In the genomic region with DNA sequence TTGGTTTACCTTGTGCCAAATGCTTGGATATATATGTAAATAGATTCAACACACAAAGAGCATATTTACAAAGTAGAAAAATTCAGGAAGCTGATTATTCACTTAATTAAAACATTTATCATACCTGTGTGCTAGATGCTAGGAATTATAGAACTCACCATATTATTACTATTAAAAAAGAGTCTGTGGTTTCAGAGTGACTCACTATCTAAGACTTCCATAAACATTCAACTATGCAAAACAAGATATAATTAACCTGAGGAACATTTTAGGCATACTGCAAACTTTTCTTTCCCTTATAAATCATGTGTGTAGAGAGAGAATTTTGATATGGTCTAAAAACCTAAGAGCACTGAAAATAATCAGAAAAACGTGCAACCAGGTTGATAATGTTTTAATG, we compare ENCODE assay signal across 25 cellular contexts. TPM values are rescaled to one million over a fixed set of nuclear protein-coding genes. Genes with fewer than 3 reads are reported as not detected.
DNase-seq lines count a peak whose midpoint lies in the region; ATAC-seq and TF ChIP-seq lines count a peak whose summit lies in the region.
"Had no signal": no experiment of that assay in that cellular context is flagged by ENCODE, and none has a peak within 500 bp of the region (broad histone marks: within the 10 kb centered on the region; RNA-seq: fewer than 3 reads in every experiment).

No MANE protein-coding gene starts in this region.

- no peaks in the 10 kb centered on the region for H3K27me3 Mint-ChIP-seq in activated CD4-positive, alpha-beta T cell treated with anti-CD3 and anti-CD28 coated beads, Interleukin-2, amount 10 ng/mL, durations not matched to agents 7 days and 5 days
- H3K27me3 Mint-ChIP-seq in activated CD4-positive, alpha-beta T cell treated with anti-CD3 and anti-CD28 coated beads, Interleukin-2, amount 10 ng/mL, durations not matched to agents 24 days and 14 days: no peaks in the 10 kb centered on the region
- no peaks in the 10 kb centered on the region for H3K27me3 Mint-ChIP-seq in glutamatergic neuron (ENCODE audit: unreplicated experiment)
- H3K27me3 Mint-ChIP-seq: activated CD4-positive, alpha-beta T cell treated with anti-CD3 and anti-CD28 coated beads for 36 hours; IgD-negative memory B cell; naive B cell had no signal

- CTCF ChIA-PET in activated CD4-positive, alpha-beta T cell treated with anti-CD3 and anti-CD28 coated beads, Interleukin-2, amount 10 ng/mL, durations not matched to agents 7 days and 5 days (lab: Charles Lee): no interaction called here

- H3K27ac Mint-ChIP-seq in activated CD4-positive, alpha-beta T cell treated with anti-CD3 and anti-CD28 coated beads, Interleukin-2, amount 10 ng/mL, durations not matched to agents 7 days and 5 days: peak overlapping the region; percentile 22
- no peak overlapping the region for H3K27ac Mint-ChIP-seq in activated CD4-positive, alpha-beta T cell treated with anti-CD3 and anti-CD28 coated beads, Interleukin-2, amount 10 ng/mL, durations not matched to agents 24 days and 14 days
- no peak overlapping the region for H3K27ac Mint-ChIP-seq in glutamatergic neuron (ENCODE audit: unreplicated experiment)
- H3K27ac Mint-ChIP-seq: activated CD4-positive, alpha-beta T cell treated with anti-CD3 and anti-CD28 coated beads for 36 hours; activated naive CD4-positive, alpha-beta T cell treated with anti-CD3 and anti-CD28 coated beads for 36 hours; activated T-cell treated with anti-CD3 and anti-CD28 coated beads, Interleukin-2, amount 50 U/mL, for 72 hours; IgD-negative memory B cell; naive B cell had no signal

- no peak overlapping the region for H3K4me3 Mint-ChIP-seq in activated CD4-positive, alpha-beta T cell treated with anti-CD3 and anti-CD28 coated beads, Interleukin-2, amount 10 ng/mL, durations not matched to agents 7 days and 5 days
- H3K4me3 Mint-ChIP-seq in activated CD4-positive, alpha-beta T cell treated with anti-CD3 and anti-CD28 coated beads, Interleukin-2, amount 10 ng/mL, durations not matched to agents 24 days and 14 days: no peak overlapping the region
- H3K4me3 Mint-ChIP-seq in glutamatergic neuron (ENCODE audit: unreplicated experiment): no peak overlapping the region
- H3K4me3 Mint-ChIP-seq: activated CD4-positive, alpha-beta T cell treated with anti-CD3 and anti-CD28 coated beads for 36 hours; activated naive CD4-positive, alpha-beta T cell treated with anti-CD3 and anti-CD28 coated beads for 36 hours; activated T-cell treated with anti-CD3 and anti-CD28 coated beads, Interleukin-2, amount 50 U/mL, for 72 hours; IgD-negative memory B cell; naive B cell had no signal

- no peak for TF ChIP-seq CTCF in fibroblast of pulmonary artery (IDR thresholded peaks at IDR 0.05; ENCODE audit: low read length, missing control alignments)
- no peak for TF ChIP-seq CTCF in glutamatergic neuron (IDR thresholded peaks at IDR 0.05; ENCODE audit: partially characterized antibody, unreplicated experiment)

- peaks cover 89% of the 10 kb centered on the region for H3K36me3 Mint-ChIP-seq in activated CD4-positive, alpha-beta T cell treated with anti-CD3 and anti-CD28 coated beads, Interleukin-2, amount 10 ng/mL, durations not matched to agents 7 days and 5 days (ENCODE audit: low read depth)
- peaks cover 71% of the 10 kb centered on the region for H3K36me3 Mint-ChIP-seq in activated CD4-positive, alpha-beta T cell treated with anti-CD3 and anti-CD28 coated beads, Interleukin-2, amount 10 ng/mL, durations not matched to agents 24 days and 14 days (ENCODE audit: low read depth)
- H3K36me3 Mint-ChIP-seq in glutamatergic neuron (ENCODE audit: unreplicated experiment): peaks cover 6% of the 10 kb centered on the region

- intact Hi-C loops in activated CD4-positive, alpha-beta T cell treated with anti-CD3 and anti-CD28 coated beads, Interleukin-2, amount 10 ng/mL, durations not matched to agents 24 days and 14 days (cut with micrococcal nuclease): no loop called here

- peak; percentile 77 for ATAC-seq in SK-N-SH treated with all-trans-retinoic acid at 6 μM for 48 hours
- ATAC-seq: activated CD4-positive, alpha-beta T cell treated with anti-CD3 and anti-CD28 coated beads for 36 hours; activated T-cell treated with anti-CD3 and anti-CD28 coated beads, Interleukin-2, amount 50 U/mL, for 72 hours; stimulated activated naive CD8-positive, alpha-beta T cell treated with anti-CD3 and anti-CD28 coated beads, Interleukin-15, Interleukin-2, amounts not matched to agents 100 U/mL and 50 U/mL, for 24 hours had no signal

- peaks cover 6% of the 10 kb centered on the region for H3K9me3 Mint-ChIP-seq in activated CD4-positive, alpha-beta T cell treated with anti-CD3 and anti-CD28 coated beads, Interleukin-2, amount 10 ng/mL, durations not matched to agents 7 days and 5 days
- H3K9me3 Mint-ChIP-seq in activated CD4-positive, alpha-beta T cell treated with anti-CD3 and anti-CD28 coated beads, Interleukin-2, amount 10 ng/mL, durations not matched to agents 24 days and 14 days: peaks cover 14% of the 10 kb centered on the region
- H3K9me3 Mint-ChIP-seq in glutamatergic neuron (ENCODE audit: unreplicated experiment): no peaks in the 10 kb centered on the region
- H3K9me3 Mint-ChIP-seq: activated naive CD4-positive, alpha-beta T cell treated with anti-CD3 and anti-CD28 coated beads for 36 hours; IgD-negative memory B cell had no signal

- H3K4me1 Mint-ChIP-seq in activated CD4-positive, alpha-beta T cell treated with anti-CD3 and anti-CD28 coated beads, Interleukin-2, amount 10 ng/mL, durations not matched to agents 7 days and 5 days: peaks cover 40% of the 10 kb centered on the region
- H3K4me1 Mint-ChIP-seq in activated CD4-positive, alpha-beta T cell treated with anti-CD3 and anti-CD28 coated beads, Interleukin-2, amount 10 ng/mL, durations not matched to agents 24 days and 14 days: peaks cover 26% of the 10 kb centered on the region
- H3K4me1 Mint-ChIP-seq in glutamatergic neuron (ENCODE audit: low read depth, unreplicated experiment): no peaks in the 10 kb centered on the region

- H3K4me3 ChIP-seq in fibroblast of pulmonary artery (replicated peaks; ENCODE audit: low read depth, low read length): no peak overlapping the region
- H3K4me3 ChIP-seq: spleen, tibial artery had no signal

- DNase-seq in activated CD4-positive, alpha-beta T cell treated with anti-CD3 and anti-CD28 coated beads, Interleukin-2, amount 10 ng/mL, durations not matched to agents 7 days and 5 days: no peak
- no peak for DNase-seq in activated CD4-positive, alpha-beta T cell treated with anti-CD3 and anti-CD28 coated beads, Interleukin-2, amount 10 ng/mL, durations not matched to agents 24 days and 14 days
- peak; percentile 32 for DNase-seq in fibroblast of pulmonary artery (ENCODE audit: low read depth)
- no peak for DNase-seq in NCI-H1417 (lab: John Stamatoyannopoulos, UW)
- no peak for DNase-seq in stimulated activated CD4-positive, alpha-beta T cell treated with anti-CD3 and anti-CD28 coated beads, Interleukin-2, amount 100 ng/mL, for 48 hours
- DNase-seq in glutamatergic neuron: no peak
- DNase-seq in COLO668 (lab: John Stamatoyannopoulos, UW; ENCODE audit: unreplicated experiment): no peak
- DNase-seq: activated CD4-positive, alpha-beta T cell treated with anti-CD3 and anti-CD28 coated beads for 36 hours; activated naive CD4-positive, alpha-beta T cell treated with anti-CD3 and anti-CD28 coated beads for 36 hours; activated T-cell treated with anti-CD3 and anti-CD28 coated beads, Interleukin-2, amount 50 U/mL, for 72 hours; aorta; DMS79; effector CD4-positive, alpha-beta T cell; erythroblast; MM.1S; naive B cell; NCI-H2227 treated with DMSO at 0.1 percent for 48 hours; NCI-H774; SIG-M5; spleen; stimulated activated CD4-positive, alpha-beta T cell treated with anti-CD3 and anti-CD28 coated beads, Interleukin-4, amount 100 ng/mL, for 24 hours; stimulated activated naive CD8-positive, alpha-beta T cell treated with anti-CD3 and anti-CD28 coated beads, Interleukin-15, Interleukin-2, amounts not matched to agents 100 U/mL and 50 U/mL, for 24 hours; tibial artery had no signal

- POLR2A ChIA-PET in activated CD4-positive, alpha-beta T cell treated with anti-CD3 and anti-CD28 coated beads, Interleukin-2, amount 10 ng/mL, durations not matched to agents 7 days and 5 days (lab: Charles Lee): no interaction called here

TF ChIP-seq in SK-N-SH treated with all-trans-retinoic acid at 6 μM for 48 hours, 23 proteins besides CTCF, POLR2A, EP300 and RAD21:
- no peak for TF ChIP-seq CSDC2 (CRISPR knock-in tag; IDR thresholded peaks at IDR 0.05)
- TF ChIP-seq ISL1 (CRISPR knock-in tag; IDR thresholded peaks at IDR 0.05): peak; percentile 31; the same call in 1 of the 2 replicates
TF ChIP-seq in SK-N-SH treated with all-trans-retinoic acid at 6 μM for 48 hours: peak in this region for 1.

RNA-seq across cellular contexts. Expression of gene CTSC, which starts 27.3 kb away (rescaled TPM):
- total RNA-seq in activated CD4-positive, alpha-beta T cell treated with anti-CD3 and anti-CD28 coated beads, Interleukin-2, amount 10 ng/mL, durations not matched to agents 7 days and 5 days: 100 to 1,000 TPM; 230 to 272 TPM
- 67.1 and 71.8 TPM in 2 replicates for total RNA-seq in activated CD4-positive, alpha-beta T cell treated with anti-CD3 and anti-CD28 coated beads, Interleukin-2, amount 10 ng/mL, durations not matched to agents 24 days and 14 days
- total RNA-seq in glutamatergic neuron (ENCODE audit: unreplicated experiment): 27.4 TPM
